30 cellular contexts compared by ENCODE assay signal in the genomic region with DNA sequence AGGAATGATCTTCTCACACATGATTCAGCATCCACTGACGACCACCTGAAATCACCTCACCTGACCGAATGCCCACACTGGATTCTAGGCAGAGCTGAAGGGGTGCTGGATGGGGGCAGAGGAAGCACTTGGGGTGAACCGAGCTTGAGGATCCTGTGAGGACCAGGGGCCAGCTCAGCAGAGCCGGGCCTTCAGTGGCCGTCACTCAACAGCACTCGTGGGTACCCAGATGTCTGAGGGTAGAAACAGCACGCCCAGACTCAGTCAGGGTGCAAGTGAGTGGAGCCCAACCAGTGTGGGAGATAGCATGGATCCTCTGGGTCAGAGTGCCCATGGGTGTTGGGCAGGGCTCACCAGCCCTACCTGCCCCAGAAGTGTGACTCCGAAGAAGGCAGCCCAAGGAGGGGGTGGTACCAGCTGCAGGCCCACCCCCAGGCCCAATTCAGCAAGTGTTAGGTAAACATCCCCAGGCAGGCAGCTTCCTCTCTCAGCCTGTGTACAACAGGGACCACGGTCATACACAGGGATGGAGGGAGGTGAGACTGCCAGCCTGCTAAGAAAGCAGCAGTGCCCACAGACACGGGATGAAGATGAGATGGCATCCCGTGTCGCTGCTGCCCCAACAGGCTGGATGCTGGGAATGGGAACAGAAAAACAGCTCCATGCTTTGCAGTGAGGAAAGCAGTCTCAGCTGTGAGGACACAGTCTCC. TPM values are rescaled to one million over a fixed set of nuclear protein-coding genes. Genes with fewer than 3 reads are reported as not detected.
"Had no signal": no experiment of that assay in that cellular context is flagged by ENCODE, and none has a peak within 500 bp of the region (broad histone marks: within the 10 kb centered on the region; RNA-seq: fewer than 3 reads in every experiment).

No MANE protein-coding gene starts in this region.

- H3K4me3 Mint-ChIP-seq: dendritic cell treated with granulocyte-macrophage colony-stimulating factor and Interleukin-4, amounts not matched to agents 40 ng/mL and 50 ng/mL, for 4 days; nephron progenitor cell; stimulated activated memory B cell treated with anti-CD40 and anti-IgM and Interleukin-4, amounts not matched to agents 10 μg/mL and 1 μg/mL and 100 μg/mL, for 72 hours had no signal

- H2AFZ ChIP-seq: hepatocyte had no signal

- H3K4me2 ChIP-seq: hepatocyte had no signal

- H3K36me3 ChIP-seq: esophagus muscularis mucosa, gastroesophageal sphincter, heart left ventricle, left lung, pancreas, right lobe of liver, tibial artery, upper lobe of left lung had no signal

- H3K9me3 Mint-ChIP-seq: dendritic cell treated with granulocyte-macrophage colony-stimulating factor and Interleukin-4, amounts not matched to agents 40 ng/mL and 50 ng/mL, for 4 days; nephron progenitor cell; stimulated activated memory B cell treated with anti-CD40 and anti-IgM and Interleukin-4, amounts not matched to agents 10 μg/mL and 1 μg/mL and 100 μg/mL, for 72 hours had no signal

- H3K27ac ChIP-seq: esophagus muscularis mucosa, foreskin keratinocyte, gastroesophageal sphincter, heart left ventricle, hepatocyte, left lung, pancreas, right lobe of liver, testis, tibial artery, upper lobe of left lung had no signal

- H3K79me2 ChIP-seq: hepatocyte had no signal

- H3K4me3 ChIP-seq: esophagus muscularis mucosa, gastroesophageal sphincter, heart left ventricle, hepatocyte, left lung, pancreas, right lobe of liver, testis, tibial artery, upper lobe of left lung had no signal

- DNase-seq: effector CD8-positive, alpha-beta T cell; foreskin keratinocyte; heart left ventricle; kidney; left lung; mesendoderm; midbrain; naive thymus-derived CD4-positive, alpha-beta T cell; nephron progenitor cell; occipital lobe; pancreas; right lobe of liver; small intestine; stimulated activated CD4-positive, alpha-beta T cell treated with anti-CD3 and anti-CD28 coated beads, Interleukin-12 subunit alpha, Interleukin-12 subunit beta, amount 100 ng/mL, for 4 hours; stimulated activated CD4-positive, alpha-beta T cell treated with anti-CD3 and anti-CD28 coated beads, Interleukin-1b, Interleukin-23, amount 100 ng/mL, for 48 hours; stimulated activated CD4-positive, alpha-beta T cell treated with anti-CD3 and anti-CD28 coated beads, Interleukin-4, amount 100 ng/mL, for 1 hour; stimulated activated naive CD8-positive, alpha-beta T cell treated with anti-CD3 and anti-CD28 coated beads, Interleukin-15, Interleukin-2, amounts not matched to agents 100 U/mL and 50 U/mL, for 24 hours; substantia nigra; testis; tibial artery; upper lobe of left lung had no signal

- H3K4me1 ChIP-seq: foreskin keratinocyte, left lung, pancreas, testis had no signal

- H3K4me1 Mint-ChIP-seq: stimulated activated memory B cell treated with anti-CD40 and anti-IgM and Interleukin-4, amounts not matched to agents 10 μg/mL and 1 μg/mL and 100 μg/mL, for 72 hours had no signal

- H3K27ac Mint-ChIP-seq: dendritic cell treated with granulocyte-macrophage colony-stimulating factor and Interleukin-4, amounts not matched to agents 40 ng/mL and 50 ng/mL, for 4 days; naive thymus-derived CD4-positive, alpha-beta T cell; nephron progenitor cell; progenitor cell of endocrine pancreas; stimulated activated memory B cell treated with anti-CD40 and anti-IgM and Interleukin-4, amounts not matched to agents 10 μg/mL and 1 μg/mL and 100 μg/mL, for 72 hours had no signal

- H3K9me3 ChIP-seq: esophagus muscularis mucosa, gastroesophageal sphincter, heart left ventricle, left lung, pancreas, right lobe of liver, testis, tibial artery, upper lobe of left lung had no signal

- H3K27me3 ChIP-seq: testis had no signal

RNA-seq across cellular contexts. Expression of gene GJA3, which starts 16.6 kb away (rescaled TPM):
- total RNA-seq: endothelial cell of umbilical vein, esophagus muscularis mucosa, lung microvascular endothelial cell had no signal
- polyA plus RNA-seq: endothelial cell of umbilical vein had no signal

RNA-seq across cellular contexts. Expression of gene GJB2, which starts 48.4 kb away (rescaled TPM):
- total RNA-seq: endothelial cell of umbilical vein, fibroblast of lung, lung microvascular endothelial cell had no signal
- polyA plus RNA-seq: endothelial cell of umbilical vein; naive thymus-derived CD4-positive, alpha-beta T cell had no signal
